ENCODE assay signal across 26 cellular contexts in genomic region chr2:11022064-11022463, GRCh38.
DNase-seq lines count a peak whose midpoint lies in the region; ATAC-seq and TF ChIP-seq lines count a peak whose summit lies in the region.
"Had no signal": no experiment of that assay in that cellular context is flagged by ENCODE, and none has a peak within 500 bp of the region (broad histone marks: within the 10 kb centered on the region; RNA-seq: fewer than 3 reads in every experiment).

No MANE protein-coding gene starts in this region.

- H2BK15ac ChIP-seq in mesendoderm (replicated peaks; ENCODE audit: low read depth), result no peak overlapping the region

- no peak overlapping the region for H2BK5ac ChIP-seq in mesendoderm (ENCODE audit: low read length)

- peak; percentile 31 for TF ChIP-seq CTCF in GM12873 (IDR thresholded peaks at IDR 0.05; ENCODE audit: insufficient read depth, low read depth, low read length, missing control alignments)
- TF ChIP-seq CTCF in HFF-Myc (IDR thresholded peaks at IDR 0.05; ENCODE audit: low read depth, low read length, missing control alignments), result peak; percentile 3
- TF ChIP-seq CTCF in heart left ventricle (IDR thresholded peaks at IDR 0.05), result no peak

- no peak overlapping the region for H3K4me2 ChIP-seq in mesendoderm (ENCODE audit: low read length)
- H3K4me2 ChIP-seq: KMS-11 had no signal

- H3K23ac ChIP-seq in mesendoderm (ENCODE audit: low read length), result no peak overlapping the region

- no CpG with 5 or more reads among the region's 6 CpGs for WGBS in mesendoderm (ENCODE audit: extremely low coverage, insufficient coverage, low lambda C conversion rate)
- 86 to 91% (median 89%) methylated on average over 6 of the region's 6 CpGs for WGBS in heart left ventricle, 4 donors

- no peak overlapping the region for H3K4ac ChIP-seq in mesendoderm (ENCODE audit: low read depth, low read length)

- H3K27me3 ChIP-seq in mesendoderm (ENCODE audit: insufficient read depth, low read length, poor library complexity), result no peaks in the 10 kb centered on the region
- H3K27me3 ChIP-seq in heart left ventricle, result peaks cover 0 to 14% (median 3%) of the 10 kb centered on the region in 9 donors
- H3K27me3 ChIP-seq: left lung, neutrophil, sigmoid colon had no signal

- intact Hi-C loops in heart left ventricle (cut with DNase I), result no loop called here

- no peak for ATAC-seq in heart left ventricle
- ATAC-seq: activated CD8-positive, alpha-beta T cell treated with anti-CD3 and anti-CD28 coated beads, Interleukin-2, amount 10 ng/mL, durations not matched to agents 7 days and 5 days; gastrocnemius medialis; left lung; stimulated activated memory B cell treated with anti-CD40 and anti-IgM and Interleukin-4, amounts not matched to agents 10 μg/mL and 1 μg/mL and 100 μg/mL, for 72 hours had no signal

- H2BK120ac ChIP-seq in mesendoderm (ENCODE audit: low read depth, low read length), result no peak overlapping the region

- H3K18ac ChIP-seq in mesendoderm (ENCODE audit: low read length), result no peak overlapping the region

- no peak overlapping the region for H4K8ac ChIP-seq in mesendoderm (ENCODE audit: low read depth, low read length)

- no peaks in the 10 kb centered on the region for H3K9me3 ChIP-seq in SK-N-MC (ENCODE audit: low read depth, low read length)
- H3K9me3 ChIP-seq in heart left ventricle, result no peaks in the 10 kb centered on the region
- H3K9me3 ChIP-seq: gastrocnemius medialis, sigmoid colon, SJSA1 had no signal

- H3K79me2 ChIP-seq in mesendoderm (ENCODE audit: control insufficient read depth, insufficient read depth, low read length), result no peaks in the 10 kb centered on the region

- H3K9ac ChIP-seq in SK-N-MC (ENCODE audit: insufficient read length), result no peak overlapping the region
- H3K9ac ChIP-seq in mesendoderm (ENCODE audit: low read length), result no peak overlapping the region
- H3K9ac ChIP-seq: KMS-11 had no signal

- DNase-seq in HFF-Myc (ENCODE audit: extremely low read depth, low read depth) (no peak), SK-N-MC (ENCODE audit: low read depth, low spot score) (no peak), mesendoderm (peak; percentile 42), NCI-H526 (lab: John Stamatoyannopoulos, UW) (no peak), heart left ventricle (no peak), SW480 (ENCODE audit: low spot score) (no peak)
- DNase-seq: activated CD4-positive, alpha-beta T cell treated with anti-CD3 and anti-CD28 coated beads for 1 hour; activated CD8-positive, alpha-beta T cell treated with anti-CD3 and anti-CD28 coated beads, Interleukin-2, amount 10 ng/mL, durations not matched to agents 7 days and 5 days; activated effector memory CD4-positive, alpha-beta T cell treated with Interleukin-2 at 50 U/mL for 16 hours; Calu3; central memory CD4-positive, alpha-beta T cell; gastrocnemius medialis; hypothalamus; left lung; mesenchymal stem cell; NCI-H1694; NCI-H2171 treated with DMSO at 0.1 percent for 48 hours; NCI-H510A treated with DMSO at 0.1 percent for 48 hours; sigmoid colon; stimulated activated CD4-positive, alpha-beta T cell treated with anti-CD3 and anti-CD28 coated beads, Interleukin-4, amount 100 ng/mL, for 24 hours; T-helper 1 cell had no signal

- H3K4me3 ChIP-seq in HFF-Myc (replicated peaks; ENCODE audit: low read depth, low read length) (no peak overlapping the region), SK-N-MC (peak overlapping the region; percentile 18; the same call in 1 of the 2 replicates), mesendoderm (ENCODE audit: low read length) (no peak overlapping the region), heart left ventricle (no peak overlapping the region)
- H3K4me3 ChIP-seq: gastrocnemius medialis, left lung, sigmoid colon, SJSA1 had no signal

- H3K4me1 ChIP-seq in mesendoderm (ENCODE audit: control insufficient read depth, low read depth, low read length), result no peaks in the 10 kb centered on the region
- no peaks in the 10 kb centered on the region for H3K4me1 ChIP-seq in heart left ventricle
- H3K4me1 ChIP-seq: gastrocnemius medialis, left lung, sigmoid colon, SJSA1 had no signal

- no peak overlapping the region for H2AK5ac ChIP-seq in mesendoderm (ENCODE audit: low read length)

- H4K5ac ChIP-seq in mesendoderm (ENCODE audit: low read length), result no peak overlapping the region

- H3K27ac ChIP-seq in SK-N-MC (peak overlapping the region; percentile 34; the same call in 1 of the 2 replicates), mesendoderm (ENCODE audit: low read depth, low read length) (no peak overlapping the region), heart left ventricle (no peak overlapping the region)
- H3K27ac ChIP-seq: gastrocnemius medialis, KMS-11, left lung, neutrophil, sigmoid colon, SJSA1 had no signal

- H3K36me3 ChIP-seq in SK-N-MC (ENCODE audit: insufficient read depth, low read length), result no peaks in the 10 kb centered on the region
- no peaks in the 10 kb centered on the region for H3K36me3 ChIP-seq in mesendoderm (ENCODE audit: control insufficient read depth, insufficient read depth, low read length)
- H3K36me3 ChIP-seq in heart left ventricle, result no peaks in the 10 kb centered on the region
- H3K36me3 ChIP-seq: gastrocnemius medialis, left lung, neutrophil, sigmoid colon, SJSA1 had no signal

- no peaks in the 10 kb centered on the region for H3K79me1 ChIP-seq in mesendoderm (ENCODE audit: low read length)

- no peak overlapping the region for H3K56ac ChIP-seq in mesendoderm (ENCODE audit: low read length)

- TF ChIP-seq POLR2A in heart left ventricle (IDR thresholded peaks at IDR 0.05), result no peak

Comparison
In these comparisons a context has a peak if more than half of its experiments do, and no peak if none do; other contexts are left out.
1. CTCF ChIP-seq: peak in GM12873 (single experiment) and HFF-Myc (single experiment); none in heart left ventricle (0 of 12).